Comparison of ENCODE assay signal across 8 cellular contexts in the genomic region with DNA sequence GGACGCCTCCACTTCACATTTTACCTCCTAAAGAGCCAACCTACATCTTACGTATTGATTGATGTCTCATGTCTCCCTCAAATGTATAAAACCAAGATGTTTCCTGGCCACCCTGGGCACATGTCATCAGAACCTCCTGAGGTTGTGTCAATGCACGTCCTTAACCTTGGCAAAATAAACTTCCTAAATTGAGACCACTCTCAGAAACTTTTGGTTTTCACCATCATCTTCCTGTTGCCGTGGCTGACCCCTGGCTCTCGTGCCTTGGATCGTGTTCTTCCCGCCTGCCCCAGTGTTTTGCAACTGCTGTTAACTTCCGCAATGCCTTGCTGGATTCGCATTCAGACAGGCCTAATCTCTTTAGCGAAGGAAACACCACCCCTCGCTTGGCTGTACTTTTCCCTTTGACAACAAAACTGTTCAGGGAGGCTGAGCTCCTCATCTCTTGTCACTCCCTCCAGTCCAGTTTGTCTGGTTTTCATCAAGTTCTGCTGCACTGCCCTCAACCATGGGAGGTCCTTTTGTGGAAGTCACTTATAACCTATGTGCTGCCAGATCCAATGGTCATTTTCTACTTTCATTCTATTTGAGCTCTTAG. TPM values are rescaled to one million over a fixed set of nuclear protein-coding genes. Genes with fewer than 3 reads are reported as not detected.
DNase-seq lines count a peak whose midpoint lies in the region; ATAC-seq and TF ChIP-seq lines count a peak whose summit lies in the region.

No MANE protein-coding gene starts in this region.

- H3K9ac ChIP-seq in SK-N-MC (ENCODE audit: insufficient read length) = no peak overlapping the region

- H3K4me3 ChIP-seq in DOHH2 (ENCODE audit: low read length) (peak overlapping the region; percentile 78), SK-N-MC (peak overlapping the region; percentile 87; the same call in 1 of the 2 replicates), fibroblast of pulmonary artery (replicated peaks; ENCODE audit: low read depth, low read length) (no peak overlapping the region), ovary (no peak overlapping the region)

- H3K9me2 ChIP-seq in DOHH2 (replicated peaks; ENCODE audit: control insufficient read depth, low read length) = no peaks in the 10 kb centered on the region

- DNase-seq in SK-N-MC (ENCODE audit: low read depth, low spot score) (no peak), fibroblast of pulmonary artery (ENCODE audit: low read depth) (peak; percentile 22), ovary (peak in 3 of 5 donors; percentile 17 to 40 (median 30)), NCI-H2196 treated with DMSO at 0.1 percent for 48 hours (lab: John Stamatoyannopoulos, UW; ENCODE audit: unreplicated experiment) (no peak), DMS79 treated with DMSO at 0.1 percent for 48 hours (lab: John Stamatoyannopoulos, UW) (no peak)

- H3K27ac ChIP-seq in DOHH2 (ENCODE audit: low read depth, low read length) (peak overlapping the region; percentile 95), SK-N-MC (no peak overlapping the region), ovary (peak overlapping the region; percentile 98 to 100)

- no peak for TF ChIP-seq POLR2A in ovary (IDR thresholded peaks at IDR 0.05)

- no peaks in the 10 kb centered on the region for H3K27me3 ChIP-seq in DOHH2 (ENCODE audit: control insufficient read depth, low read length)
- H3K27me3 ChIP-seq in ovary = no peaks in the 10 kb centered on the region

- H3K4me1 ChIP-seq in DOHH2 (ENCODE audit: control insufficient read depth, low read length) (peaks cover 51% of the 10 kb centered on the region), ovary (ENCODE audit: insufficient read depth) (peaks cover 8% of the 10 kb centered on the region)

- TF ChIP-seq CTCF in DOHH2 (IDR thresholded peaks at IDR 0.05; ENCODE audit: low read depth, low read length, poor library complexity, severe bottlenecking) = no peak
- no peak for TF ChIP-seq CTCF in fibroblast of pulmonary artery (IDR thresholded peaks at IDR 0.05; ENCODE audit: low read length, missing control alignments)
- TF ChIP-seq CTCF in ovary (IDR thresholded peaks at IDR 0.05) = no peak

- intact Hi-C loops in ovary (cut with DNase I) = no loop called here

- ATAC-seq in HG02610 (IDR thresholded peaks at IDR 0.05; ENCODE audit: unreplicated experiment) (no peak), GM21786 (IDR thresholded peaks at IDR 0.05; ENCODE audit: unreplicated experiment) (no peak)

- WGBS in ovary, 3 donors = 92 to 95% (median 93%) methylated on average over 11 of the region's 11 CpGs

- H3K36me3 ChIP-seq in DOHH2 (ENCODE audit: control insufficient read depth, low read length) (peaks cover 25% of the 10 kb centered on the region), SK-N-MC (ENCODE audit: insufficient read depth, low read length) (no peaks in the 10 kb centered on the region; the same call in 1 of the 2 replicates), ovary (no peaks in the 10 kb centered on the region)

- no peaks in the 10 kb centered on the region for H4K20me1 ChIP-seq in DOHH2 (ENCODE audit: control insufficient read depth, insufficient read depth, low read depth, low read length)

- TF ChIP-seq EP300 in ovary (IDR thresholded peaks at IDR 0.05) = no peak

- H3F3A ChIP-seq in DOHH2 (ENCODE audit: control insufficient read depth, insufficient read depth) = peaks cover 13% of the 10 kb centered on the region

- H3K9me3 ChIP-seq in DOHH2 (ENCODE audit: control insufficient read depth, insufficient read depth, low read length) = no peaks in the 10 kb centered on the region
- H3K9me3 ChIP-seq in SK-N-MC (ENCODE audit: low read depth, low read length) = no peaks in the 10 kb centered on the region
- no peaks in the 10 kb centered on the region for H3K9me3 ChIP-seq in ovary

- peak overlapping the region; percentile 84 for H3K4me2 ChIP-seq in DOHH2 (ENCODE audit: low read length)

- peaks cover 36% of the 10 kb centered on the region for H3K79me2 ChIP-seq in DOHH2 (ENCODE audit: control insufficient read depth, low read length)

RNA-seq across cellular contexts. Expression of a gene that starts 1.2 kb away (rescaled TPM):
- total RNA-seq in ovary = 100 to 1,000 TPM in 1 of 7 donors, 10 to 100 TPM in 6; 32.0 to 115 (median 88.5) TPM
- 100 to 1,000 TPM in 1 of 2 donors, 10 to 100 TPM in 1; 68.9 to 159 TPM for polyA plus RNA-seq in ovary

Comparison
In these comparisons a context has a peak if more than half of its experiments do, and no peak if none do; other contexts are left out.
1. H3K4me3 ChIP-seq: peak in DOHH2 (single experiment) and SK-N-MC (single experiment); none in fibroblast of pulmonary artery (single experiment) and ovary (single experiment).
2. DNase-seq: peak in fibroblast of pulmonary artery (single experiment) and ovary (3 of 5); none in SK-N-MC (single experiment), NCI-H2196 treated with DMSO at 0.1 percent for 48 hours (single experiment) and DMS79 treated with DMSO at 0.1 percent for 48 hours (single experiment).